ENCODE assay signal across 11 cellular contexts in the genomic region with DNA sequence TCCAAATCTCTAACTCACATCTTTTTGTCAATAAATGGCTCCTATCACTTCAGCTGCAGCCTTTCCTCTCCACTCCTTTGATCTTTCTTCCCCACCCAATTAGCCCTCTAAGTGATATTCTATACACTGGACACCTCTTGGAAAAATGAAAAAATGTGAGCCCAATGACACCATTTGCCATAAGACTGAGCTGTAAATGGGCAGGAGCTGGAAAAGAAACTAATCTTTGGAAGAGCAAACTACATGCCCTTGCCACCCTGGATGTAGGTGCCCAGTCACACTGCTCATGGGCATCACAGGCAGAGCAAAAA.
DNase-seq lines count a peak whose midpoint lies in the region; ATAC-seq and TF ChIP-seq lines count a peak whose summit lies in the region.
"Had no signal": no experiment of that assay in that cellular context is flagged by ENCODE, and none has a peak within 500 bp of the region (broad histone marks: within the 10 kb centered on the region; RNA-seq: fewer than 3 reads in every experiment).

No MANE protein-coding gene starts in this region.

- TF ChIP-seq EP300 in sigmoid colon (IDR thresholded peaks at IDR 0.05) = no peak

- no peaks in the 10 kb centered on the region for H3K27me3 Mint-ChIP-seq in T-helper 17 cell

- H3K9ac ChIP-seq in fibroblast of lung (ENCODE audit: insufficient read depth, low read length) = peak overlapping the region; percentile 33

- H3K4me3 ChIP-seq in GM12865 (ENCODE audit: low read depth, low read length) = peak overlapping the region; percentile 23; the same call in 1 of the 2 replicates
- H3K4me3 ChIP-seq in fibroblast of lung (replicated peaks in 1 of 4; ENCODE audit: control extremely low read depth in 1 of 4, insufficient read depth in 1 of 4, low read depth in 3 of 4, low read length in 4 of 4) = no peak overlapping the region
- no peak overlapping the region for H3K4me3 ChIP-seq in sigmoid colon
- H3K4me3 ChIP-seq: pancreas had no signal

- no peaks in the 10 kb centered on the region for H3K79me2 ChIP-seq in fibroblast of lung (ENCODE audit: control insufficient read depth, insufficient read depth, low read length)

- H4K20me1 ChIP-seq in fibroblast of lung (ENCODE audit: control insufficient read depth, extremely low read depth, insufficient read depth, low read length) = no peaks in the 10 kb centered on the region

- H3K27me3 ChIP-seq in fibroblast of lung (ENCODE audit: control insufficient read depth, insufficient read depth, low read length) (no peaks in the 10 kb centered on the region), sigmoid colon (no peaks in the 10 kb centered on the region)
- H3K27me3 ChIP-seq: pancreas had no signal

- peak overlapping the region; percentile 17 for H3K4me2 ChIP-seq in fibroblast of lung (ENCODE audit: extremely low read depth, insufficient read depth, low read length)

- peak overlapping the region; percentile 92 for H3K27ac Mint-ChIP-seq in T-helper 17 cell

- ATAC-seq in T-helper 17 cell (no peak), HG03565 (IDR thresholded peaks at IDR 0.05; ENCODE audit: unreplicated experiment) (no peak), GM18861 (IDR thresholded peaks at IDR 0.05; ENCODE audit: unreplicated experiment) (no peak)

- H3K36me3 ChIP-seq in fibroblast of lung (ENCODE audit: control insufficient read depth, insufficient read depth, low read length) (no peaks in the 10 kb centered on the region), sigmoid colon (peaks cover 0 to 5% (median 0%) of the 10 kb centered on the region in 4 donors)
- H3K36me3 ChIP-seq: pancreas had no signal

- H3K9me3 ChIP-seq in T-helper 17 cell (ENCODE audit: control insufficient read depth, low read length, poor library complexity, severe bottlenecking) (no peaks in the 10 kb centered on the region), fibroblast of lung (ENCODE audit: control insufficient read depth, insufficient read depth, low read depth, low read length) (no peaks in the 10 kb centered on the region), sigmoid colon (no peaks in the 10 kb centered on the region)
- H3K9me3 ChIP-seq: pancreas had no signal

- DNase-seq in GM12865 (ENCODE audit: low read depth) (no peak), T-helper 17 cell (no peak), fibroblast of lung (ENCODE audit: low read depth in 2 of 2) (no peak), sigmoid colon (no peak), amygdala (lab: John Stamatoyannopoulos, UW) (no peak)
- DNase-seq in effector CD4-positive, alpha-beta T cell = no peak
- DNase-seq: COR-L47, NCI-H1048 had no signal

- H3K27ac ChIP-seq in fibroblast of lung (ENCODE audit: insufficient read depth, low read length) (peak overlapping the region; percentile 71), sigmoid colon (peak overlapping the region; percentile 41 to 81 (median 68))

- no peak overlapping the region for H3K4me3 Mint-ChIP-seq in T-helper 17 cell

- TF ChIP-seq POLR2A in sigmoid colon (IDR thresholded peaks at IDR 0.05) = no peak

- TF ChIP-seq CTCF in GM12865 (IDR thresholded peaks at IDR 0.05; ENCODE audit: insufficient read depth, low read depth, low read length, missing control alignments) = no peak
- TF ChIP-seq CTCF in fibroblast of lung (conservative IDR thresholded peaks at IDR 0.05 in 1 of 2, IDR thresholded peaks at IDR 0.05 in 1 of 2; ENCODE audit: low read depth in 1 of 2, low read length in 2 of 2) = no peak
- TF ChIP-seq CTCF in sigmoid colon (IDR thresholded peaks at IDR 0.05) = no peak

- H3K4me1 ChIP-seq in fibroblast of lung (ENCODE audit: control insufficient read depth, extremely low read depth, insufficient read depth, low read length) (peaks cover 10% of the 10 kb centered on the region), sigmoid colon (peaks cover 0 to 21% (median 21%) of the 10 kb centered on the region in 4 donors)

- intact Hi-C loops in sigmoid colon (cut with DNase I) = no loop called here

- no peak overlapping the region for H2AFZ ChIP-seq in fibroblast of lung (ENCODE audit: low read length)

- H3K36me3 Mint-ChIP-seq in T-helper 17 cell (ENCODE audit: low read depth) = peaks cover 3% of the 10 kb centered on the region

- H3K4me1 Mint-ChIP-seq in T-helper 17 cell = peaks cover 27% of the 10 kb centered on the region
